8 cellular contexts compared by ENCODE assay signal in the genomic region with DNA sequence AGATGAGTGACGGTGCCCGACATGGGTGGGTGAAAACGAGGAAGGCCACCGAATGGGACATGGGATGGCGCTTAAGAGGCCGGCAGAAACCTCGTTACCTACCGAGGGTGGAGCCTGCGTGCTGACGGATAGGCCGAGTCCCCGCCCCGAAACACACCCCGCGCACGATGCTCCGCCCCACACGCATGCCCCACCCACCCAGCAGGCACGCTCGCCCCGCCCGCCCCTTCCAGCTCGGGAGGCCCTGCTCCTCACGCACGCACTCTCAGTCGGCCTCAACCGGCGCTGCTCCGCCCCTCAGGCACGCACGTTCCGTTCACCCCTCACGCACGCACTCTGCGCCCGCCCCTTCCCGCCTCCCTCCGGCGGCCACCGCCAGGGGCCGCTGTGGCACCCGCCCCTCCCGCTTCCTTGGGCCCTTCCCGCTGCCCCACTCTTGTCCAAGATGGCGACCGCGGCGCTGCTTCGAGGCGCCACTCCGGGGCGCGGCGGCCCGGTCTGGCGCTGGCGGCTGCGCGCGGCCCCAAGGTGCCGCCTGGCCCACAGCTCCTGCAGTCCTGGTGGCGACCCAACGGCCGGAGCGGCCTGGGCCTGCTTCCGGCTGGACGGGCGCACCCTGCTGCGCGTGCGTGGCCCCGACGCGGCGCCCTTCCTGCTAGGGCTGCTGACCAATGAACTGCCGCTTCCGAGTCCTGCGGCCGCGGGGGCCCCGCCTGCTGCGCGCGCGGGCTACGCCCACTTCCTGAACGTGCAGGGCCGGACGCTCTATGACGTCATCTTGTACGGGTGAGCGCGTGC. TPM values are rescaled to one million over a fixed set of nuclear protein-coding genes. Genes with fewer than 3 reads are reported as not detected.
A peak's percentile ranks its signal among the peaks of the same experiment; 100 is the strongest.
DNase-seq lines count a peak whose midpoint lies in the region; ATAC-seq, FAIRE-seq and TF ChIP-seq lines count a peak whose summit lies in the region.

Gene IBA57, plus strand, starts transcription at position 433 of the 798 bp plus-strand sequence. Its CDS starts 13 bp downstream, at position 446.

- H3K4me1 ChIP-seq in adrenal gland (replicated peaks in 1 of 2) (peaks cover 0 to 8% of the 10 kb centered on the region in 2 donors), urinary bladder (ENCODE audit: insufficient read depth) (peaks cover 2% of the 10 kb centered on the region)

- no peaks in the 10 kb centered on the region for H3K36me3 ChIP-seq in adrenal gland (replicated peaks in 1 of 2)
- no peaks in the 10 kb centered on the region for H3K36me3 ChIP-seq in urinary bladder (ENCODE audit: insufficient read depth)

- peaks cover 9% of the 10 kb centered on the region for H3K4me1 Mint-ChIP-seq in progenitor cell of endocrine pancreas (ENCODE audit: low read depth)

- no peaks in the 10 kb centered on the region for H3K9me3 Mint-ChIP-seq in progenitor cell of endocrine pancreas (ENCODE audit: low read depth)

- no peaks in the 10 kb centered on the region for H3K27me3 ChIP-seq in adrenal gland

- peak within 1 kb of the TSS; percentile 85 for H3K4me3 Mint-ChIP-seq in progenitor cell of endocrine pancreas (ENCODE audit: low read depth)

- intact Hi-C loops in adrenal gland (cut with DNase I) (no loop called here), left cardiac atrium (cut with DNase I) (loop anchor here in 1 of 2 donors (5.0 kb wide), 1 partner anchor 42 kb away; the partner anchor contains the start of gene OBSCN)

- peak within 1 kb of the TSS; percentile 99 for H3K27ac Mint-ChIP-seq in progenitor cell of endocrine pancreas

- DNase-seq in GM12891 (ENCODE audit: insufficient read length, low spot score) (peak; percentile 98), NCI-H1436 (lab: John Stamatoyannopoulos, UW) (peak; percentile 99), T follicular helper cell (ENCODE audit: low read depth) (peak; percentile 100), adrenal gland (peak; percentile 99 to 100 (median 100)), left cardiac atrium (peak; percentile 99), progenitor cell of endocrine pancreas (ENCODE audit: low spot score, unreplicated experiment) (peak; percentile 99)

- FAIRE-seq in GM12891 (lab: Jason Lieb, UNC) = peak; percentile 100

- no peaks in the 10 kb centered on the region for H3K27me3 Mint-ChIP-seq in progenitor cell of endocrine pancreas

- H3K27ac ChIP-seq in adrenal gland (peak within 1 kb of the TSS; percentile 98 to 100 (median 99)), urinary bladder (ENCODE audit: low read depth) (peak within 1 kb of the TSS; percentile 99)

- H3K36me3 Mint-ChIP-seq in progenitor cell of endocrine pancreas (ENCODE audit: insufficient read depth) = no peaks in the 10 kb centered on the region

- H3K4me3 ChIP-seq in adrenal gland (peak within 1 kb of the TSS; percentile 42 to 85 (median 74)), urinary bladder (ENCODE audit: low read depth, low read length) (peak within 1 kb of the TSS; percentile 59)

- peak; percentile 88 for TF ChIP-seq POLR2A in GM12891 (IDR thresholded peaks at IDR 0.05; ENCODE audit: low read depth, low read length)
- peak; percentile 98 for TF ChIP-seq POLR2A in adrenal gland (IDR thresholded peaks at IDR 0.05)

- peak; percentile 84 for ATAC-seq in HG02840 (IDR thresholded peaks at IDR 0.05; ENCODE audit: low FRiP score, unreplicated experiment)
- ATAC-seq in left cardiac atrium = peak; percentile 92 to 93

- 0 to 2% (median 0%) methylated on average over 3 to 93 of the region's 93 CpGs for WGBS in adrenal gland, 4 donors
- under 1% methylated on average over 93 of the region's 93 CpGs for WGBS in urinary bladder

- H3K9me3 ChIP-seq in adrenal gland (replicated peaks in 1 of 3) = no peaks in the 10 kb centered on the region

- TF ChIP-seq CTCF in adrenal gland (IDR thresholded peaks at IDR 0.05) (peak; percentile 48 to 99 (median 78)), progenitor cell of endocrine pancreas (IDR thresholded peaks at IDR 0.05; ENCODE audit: unreplicated experiment) (peak; percentile 92)

TF ChIP-seq in GM12891, 5 proteins besides CTCF, POLR2A, EP300 and RAD21:
- TF ChIP-seq SPI1 (IDR thresholded peaks at IDR 0.05; ENCODE audit: low read depth, low read length) (0 out of 2 replicates have a peak, but pooled peaks have one; percentile 8), POLR2AphosphoS5 (IDR thresholded peaks at IDR 0.05; ENCODE audit: low read depth, low read length) (peak; percentile 91), POU2F2 (IDR thresholded peaks at IDR 0.05; ENCODE audit: low read depth, low read length) (no peak; the same call in 1 of the 2 replicates), TAF1 (IDR thresholded peaks at IDR 0.05; ENCODE audit: low read depth, low read length) (peak; percentile 94), PAX5 (IDR thresholded peaks at IDR 0.05; ENCODE audit: insufficient read depth, low read length, severe bottlenecking) (peak; percentile 21)

RNA-seq across cellular contexts. Expression of gene IBA57, which starts in this region (rescaled TPM):
- 3.2 TPM for polyA plus RNA-seq in GM12891 (2012; ENCODE audit: low read depth, missing spikeins)
- 10 to 100 TPM; 10.7 to 40.6 (median 17.8) TPM for total RNA-seq in adrenal gland
- polyA plus RNA-seq in adrenal gland = 1 to 10 TPM; 1.4 to 3.8 (median 2.9) TPM
- 10 to 100 TPM; 10.4 to 10.5 TPM for total RNA-seq in left cardiac atrium
- total RNA-seq in progenitor cell of endocrine pancreas = 9.7 and 11.2 TPM in 2 replicates
- total RNA-seq in urinary bladder = 5.4 TPM
- polyA plus RNA-seq in urinary bladder = 6.6 TPM

Comparison
In these comparisons a context has a peak if more than half of its experiments do, and no peak if none do; other contexts are left out.
1. Peak in every context shown above with its lines: DNase-seq, ATAC-seq, H3K4me3 ChIP-seq and H3K27ac ChIP-seq.